Comparison of ENCODE assay signal across 8 cellular contexts in genomic region chr20:59042796-59043621, GRCh38. TPM values are rescaled to one million over a fixed set of nuclear protein-coding genes. Genes with fewer than 3 reads are reported as not detected.
DNase-seq lines count a peak whose midpoint lies in the region; ATAC-seq, FAIRE-seq and TF ChIP-seq lines count a peak whose summit lies in the region.

No MANE protein-coding gene starts in this region.

- no peaks in the 10 kb centered on the region for H4K20me1 ChIP-seq in OCI-LY1 (ENCODE audit: insufficient read depth, low read length)

- H3K9ac ChIP-seq in HUES64 (ENCODE audit: low read depth, low read length), result peak overlapping the region; percentile 58; the same call in 1 of the 2 replicates
- peak overlapping the region; percentile 87 for H3K9ac ChIP-seq in OCI-LY1 (ENCODE audit: low read length)
- H3K9ac ChIP-seq in mucosa of rectum (ENCODE audit: low read depth in 1 of 2, low read length in 2 of 2), result peak overlapping the region; percentile 64 to 93

- H3K36me3 ChIP-seq in HUES64 (ENCODE audit: insufficient read depth, low read length) (peaks cover 9% of the 10 kb centered on the region), OCI-LY1 (ENCODE audit: insufficient read depth, low read length) (peaks cover 29% of the 10 kb centered on the region), mucosa of rectum (ENCODE audit: control insufficient read depth in 2 of 2, insufficient read depth in 2 of 2, low read length in 2 of 2) (peaks cover 4 to 9% of the 10 kb centered on the region in 2 donors)

- H3K4me1 ChIP-seq in HUES64 (ENCODE audit: insufficient read depth, low read length), result peaks cover 9% of the 10 kb centered on the region; the same call in 1 of the 2 replicates
- peaks cover 48% of the 10 kb centered on the region for H3K4me1 ChIP-seq in OCI-LY1 (ENCODE audit: insufficient read depth, low read length, severe bottlenecking)
- H3K4me1 ChIP-seq in mucosa of rectum (ENCODE audit: control insufficient read depth in 2 of 2, insufficient read depth in 2 of 2, low read length in 2 of 2), result peaks cover 22 to 39% of the 10 kb centered on the region in 2 donors

- peaks cover 44% of the 10 kb centered on the region for H3K79me2 ChIP-seq in OCI-LY1 (ENCODE audit: insufficient read depth, low read length)

- no peak for FAIRE-seq in D721Med (lab: Jason Lieb, UNC)

- no peaks in the 10 kb centered on the region for H3F3A ChIP-seq in OCI-LY1 (ENCODE audit: insufficient read depth, low read length)

- H3K27me3 ChIP-seq in HUES64 (ENCODE audit: insufficient read depth, low read length) (peaks cover 10% of the 10 kb centered on the region; the same call in 1 of the 2 replicates), OCI-LY1 (ENCODE audit: insufficient read depth, low read length) (no peaks in the 10 kb centered on the region), mucosa of rectum (ENCODE audit: control insufficient read depth in 2 of 2, insufficient read depth in 2 of 2, low read length in 2 of 2) (no peaks in the 10 kb centered on the region)

- no peak for TF ChIP-seq CTCF in D721Med (IDR thresholded peaks at IDR 0.05; ENCODE audit: insufficient read depth, missing control alignments)
- no peak for TF ChIP-seq CTCF in OCI-LY1 (IDR thresholded peaks at IDR 0.05; ENCODE audit: low read length)

- ATAC-seq in GM21515 (IDR thresholded peaks at IDR 0.05; ENCODE audit: unreplicated experiment), result peak; percentile 93

- no peaks in the 10 kb centered on the region for H3K9me2 ChIP-seq in OCI-LY1 (ENCODE audit: low read depth, low read length)

- peak overlapping the region; percentile 77 for H3K4me3 ChIP-seq in HUES64 (ENCODE audit: low read length)
- H3K4me3 ChIP-seq in OCI-LY1 (ENCODE audit: low read depth, low read length, poor library complexity, severe bottlenecking), result peak overlapping the region; percentile 86
- peak overlapping the region; percentile 88 to 93 for H3K4me3 ChIP-seq in mucosa of rectum (ENCODE audit: low read length in 2 of 2)

- H3K27ac ChIP-seq in HUES64 (ENCODE audit: low read depth, low read length), result no peak overlapping the region; the same call in 1 of the 2 replicates
- H3K27ac ChIP-seq in OCI-LY1 (ENCODE audit: low read depth, low read length, poor library complexity, severe bottlenecking), result no peak overlapping the region
- peak overlapping the region; percentile 87 for H3K27ac ChIP-seq in epithelial cell of prostate
- H3K27ac ChIP-seq in mucosa of rectum (ENCODE audit: low read depth in 2 of 2, low read length in 2 of 2), result peak overlapping the region; percentile 90 to 92

- 24% methylated on average over 66 of the region's 66 CpGs for WGBS in HUES64

- no peak overlapping the region for H2AFZ ChIP-seq in OCI-LY1 (ENCODE audit: low read length)

- H3K4me2 ChIP-seq in OCI-LY1 (ENCODE audit: low read length), result peak overlapping the region; percentile 96

- DNase-seq in D721Med (ENCODE audit: insufficient read length, low spot score) (peak; percentile 87), activated T-cell treated with anti-CD3 and anti-CD28 coated beads for 24 hours (ENCODE audit: low read depth) (peak; percentile 93), epithelial cell of prostate (ENCODE audit: low read depth, low spot score) (peak; percentile 53)
- peak; percentile 92 for DNase-seq in stimulated activated CD8-positive, alpha-beta memory T cell treated with anti-CD3 and anti-CD28 coated beads, Interleukin-4, amount 100 ng/mL, for 24 hours (ENCODE audit: low read depth)

- H3K9me3 ChIP-seq in HUES64 (ENCODE audit: insufficient read depth, low read depth, low read length) (no peaks in the 10 kb centered on the region), OCI-LY1 (ENCODE audit: low read length) (no peaks in the 10 kb centered on the region), mucosa of rectum (ENCODE audit: control insufficient read depth in 2 of 2, low read length in 2 of 2) (no peaks in the 10 kb centered on the region)

RNA-seq across cellular contexts. Expression of gene PRELID3B, which starts 0.4 kb away (rescaled TPM):
- 33.7 TPM for polyA plus RNA-seq in HUES64 (2013, experiment 1 of 2)
- polyA plus RNA-seq in HUES64 (2013, experiment 2 of 2), result 35.1 TPM

RNA-seq across cellular contexts. Expression of gene ATP5F1E, which starts 10.9 kb away (rescaled TPM):
- 49.4 TPM for polyA plus RNA-seq in HUES64 (2013, experiment 1 of 2)
- polyA plus RNA-seq in HUES64 (2013, experiment 2 of 2), result 54.0 TPM

RNA-seq across cellular contexts. Expression of gene TUBB1, which starts 23.8 kb away (rescaled TPM):
- not detected for polyA plus RNA-seq in HUES64 (2013, experiment 1 of 2)
- polyA plus RNA-seq in HUES64 (2013, experiment 2 of 2), result not detected

RNA-seq across cellular contexts. Expression of gene CTSZ, which starts 36.0 kb away (rescaled TPM):
- 22.7 TPM for polyA plus RNA-seq in HUES64 (2013, experiment 1 of 2)
- polyA plus RNA-seq in HUES64 (2013, experiment 2 of 2), result 25.9 TPM

Comparison
In these comparisons a context has a peak if more than half of its experiments do, and no peak if none do; other contexts are left out.
1. H3K27ac ChIP-seq: peak in epithelial cell of prostate (single experiment) and mucosa of rectum (2 of 2); none in HUES64 (single experiment) and OCI-LY1 (single experiment).
2. Peak in every context shown above with its lines, with median percentiles within 50 percentile points of each other: DNase-seq, H3K4me3 ChIP-seq and H3K9ac ChIP-seq.